8 cellular contexts compared by ENCODE assay signal in genomic region chr21:42496120-42496838, GRCh38. TPM values are rescaled to one million over a fixed set of nuclear protein-coding genes. Genes with fewer than 3 reads are reported as not detected.
DNase-seq lines count a peak whose midpoint lies in the region; ATAC-seq and TF ChIP-seq lines count a peak whose summit lies in the region.

Gene RSPH1, minus strand, starts transcription at chr21:42496224. Its CDS starts 38 bp downstream, at chr21:42496186.

- H3K9me3 Mint-ChIP-seq in activated T-helper 17 cell treated with anti-CD3 and anti-CD28 coated beads, Interleukin-2, amount 50 U/mL, for 72 hours, result no peaks in the 10 kb centered on the region
- no peaks in the 10 kb centered on the region for H3K9me3 Mint-ChIP-seq in naive B cell
- H3K9me3 Mint-ChIP-seq in stimulated activated effector memory CD8-positive, alpha-beta T cell treated with anti-CD3 and anti-CD28 coated beads, Interleukin-12 subunit alpha, Interleukin-12 subunit beta, amount 100 ng/mL, for 72 hours, result no peaks in the 10 kb centered on the region

- peak within 1 kb of the TSS; percentile 71 for H3K9ac ChIP-seq in fibroblast of lung (ENCODE audit: insufficient read depth, low read length)

- H3K27ac Mint-ChIP-seq in activated T-helper 17 cell treated with anti-CD3 and anti-CD28 coated beads, Interleukin-2, amount 50 U/mL, for 72 hours, result peak within 1 kb of the TSS; percentile 73
- peak within 1 kb of the TSS; percentile 92 to 99 (median 96) for H3K27ac Mint-ChIP-seq in naive B cell
- H3K27ac Mint-ChIP-seq in stimulated activated effector memory CD8-positive, alpha-beta T cell treated with anti-CD3 and anti-CD28 coated beads, Interleukin-12 subunit alpha, Interleukin-12 subunit beta, amount 100 ng/mL, for 72 hours, result peak within 1 kb of the TSS; percentile 91

- no peaks in the 10 kb centered on the region for H3K4me1 ChIP-seq in fibroblast of lung (ENCODE audit: control insufficient read depth, extremely low read depth, insufficient read depth, low read length)

- peak within 1 kb of the TSS; percentile 83 for H3K4me3 Mint-ChIP-seq in activated T-helper 17 cell treated with anti-CD3 and anti-CD28 coated beads, Interleukin-2, amount 50 U/mL, for 72 hours
- H3K4me3 Mint-ChIP-seq in naive B cell, result peak within 1 kb of the TSS; percentile 87 to 95 (median 93)
- H3K4me3 Mint-ChIP-seq in stimulated activated effector memory CD8-positive, alpha-beta T cell treated with anti-CD3 and anti-CD28 coated beads, Interleukin-12 subunit alpha, Interleukin-12 subunit beta, amount 100 ng/mL, for 72 hours, result peak within 1 kb of the TSS; percentile 88

- peak; percentile 98 for DNase-seq in EH (ENCODE audit: low read depth)
- peak; percentile 97 for DNase-seq in GOT3 (lab: John Stamatoyannopoulos, UW)
- DNase-seq in LHCN-M2 (ENCODE audit: low read depth), result peak; percentile 67
- peak; percentile 95 for DNase-seq in RPMI7951 (ENCODE audit: low read depth)
- DNase-seq in fibroblast of lung (ENCODE audit: low read depth in 2 of 2), result peak; percentile 96
- peak; percentile 99 for DNase-seq in naive B cell
- DNase-seq in stimulated activated effector memory CD8-positive, alpha-beta T cell treated with anti-CD3 and anti-CD28 coated beads, Interleukin-12 subunit alpha, Interleukin-12 subunit beta, amount 100 ng/mL, for 72 hours (ENCODE audit: low spot score in 2 of 2), result peak; percentile 95 to 99

- H3K79me2 ChIP-seq in fibroblast of lung (ENCODE audit: control insufficient read depth, insufficient read depth, low read length), result no peaks in the 10 kb centered on the region

- peak within 1 kb of the TSS; percentile 70 for H3K27ac ChIP-seq in fibroblast of lung (ENCODE audit: insufficient read depth, low read length)

- H3K4me2 ChIP-seq in fibroblast of lung (ENCODE audit: extremely low read depth, insufficient read depth, low read length), result peak within 1 kb of the TSS; percentile 96

- no peaks in the 10 kb centered on the region for H4K20me1 ChIP-seq in fibroblast of lung (ENCODE audit: control insufficient read depth, extremely low read depth, insufficient read depth, low read length)

- peak within 1 kb of the TSS; percentile 62 to 78 (median 72) for H3K4me3 ChIP-seq in fibroblast of lung (replicated peaks in 1 of 4; ENCODE audit: control extremely low read depth in 1 of 4, insufficient read depth in 1 of 4, low read depth in 3 of 4, low read length in 4 of 4)

- peaks cover 4% of the 10 kb centered on the region for H3K27me3 ChIP-seq in fibroblast of lung (ENCODE audit: control insufficient read depth, insufficient read depth, low read length)

- H3K36me3 Mint-ChIP-seq in activated T-helper 17 cell treated with anti-CD3 and anti-CD28 coated beads, Interleukin-2, amount 50 U/mL, for 72 hours (ENCODE audit: low read depth), result no peaks in the 10 kb centered on the region
- H3K36me3 Mint-ChIP-seq in naive B cell, result no peaks in the 10 kb centered on the region
- H3K36me3 Mint-ChIP-seq in stimulated activated effector memory CD8-positive, alpha-beta T cell treated with anti-CD3 and anti-CD28 coated beads, Interleukin-12 subunit alpha, Interleukin-12 subunit beta, amount 100 ng/mL, for 72 hours, result no peaks in the 10 kb centered on the region

- H2AFZ ChIP-seq in fibroblast of lung (ENCODE audit: low read length), result peak within 1 kb of the TSS; percentile 90

- H3K36me3 ChIP-seq in fibroblast of lung (ENCODE audit: control insufficient read depth, insufficient read depth, low read length), result no peaks in the 10 kb centered on the region

- peak; percentile 99 for ATAC-seq in activated T-helper 17 cell treated with anti-CD3 and anti-CD28 coated beads, Interleukin-2, amount 50 U/mL, for 72 hours (replicated peaks)
- ATAC-seq in naive B cell (ENCODE audit: low read depth in 2 of 2), result peak; percentile 92
- peak; percentile 99 for ATAC-seq in stimulated activated effector memory CD8-positive, alpha-beta T cell treated with anti-CD3 and anti-CD28 coated beads, Interleukin-12 subunit alpha, Interleukin-12 subunit beta, amount 100 ng/mL, for 72 hours

- H3K4me1 Mint-ChIP-seq in activated T-helper 17 cell treated with anti-CD3 and anti-CD28 coated beads, Interleukin-2, amount 50 U/mL, for 72 hours, result peaks cover 5% of the 10 kb centered on the region
- peaks cover 10 to 14% (median 13%) of the 10 kb centered on the region in 3 donors for H3K4me1 Mint-ChIP-seq in naive B cell
- H3K4me1 Mint-ChIP-seq in stimulated activated effector memory CD8-positive, alpha-beta T cell treated with anti-CD3 and anti-CD28 coated beads, Interleukin-12 subunit alpha, Interleukin-12 subunit beta, amount 100 ng/mL, for 72 hours, result peaks cover 16% of the 10 kb centered on the region

- no peaks in the 10 kb centered on the region for H3K27me3 Mint-ChIP-seq in activated T-helper 17 cell treated with anti-CD3 and anti-CD28 coated beads, Interleukin-2, amount 50 U/mL, for 72 hours
- H3K27me3 Mint-ChIP-seq in naive B cell, result peaks cover 0 to 5% (median 0%) of the 10 kb centered on the region in 3 donors

- no peak for TF ChIP-seq CTCF in fibroblast of lung (conservative IDR thresholded peaks at IDR 0.05 in 1 of 2, IDR thresholded peaks at IDR 0.05 in 1 of 2; ENCODE audit: low read depth in 1 of 2, low read length in 2 of 2)

- no peaks in the 10 kb centered on the region for H3K9me3 ChIP-seq in fibroblast of lung (ENCODE audit: control insufficient read depth, insufficient read depth, low read depth, low read length)

RNA-seq across cellular contexts. Expression of gene RSPH1, which starts in this region (rescaled TPM):
- total RNA-seq in LHCN-M2 (2014; rRNA removed) (not detected in 2 replicates), fibroblast of lung (not detected in 2 replicates)
- not detected for polyA plus RNA-seq in LHCN-M2 (2012)
- 0.12 TPM in 1 of 2 replicates, not detected in the other for total RNA-seq in RPMI7951 (2014; rRNA removed; shearing (Covaris generic))
- total RNA-seq in activated T-helper 17 cell treated with anti-CD3 and anti-CD28 coated beads, Interleukin-2, amount 50 U/mL, for 72 hours, result under 1 TPM in 1 of 2 donors, not detected in 1; 0.82 TPM
- polyA plus RNA-seq in fibroblast of lung (0.05 TPM in 1 of 2 replicates, not detected in the other), naive B cell (ENCODE audit: low read depth in 6 of 6) (not detected)
- 0.08 TPM in 1 of 2 replicates, not detected in the other for polyA plus RNA-seq in fibroblast of lung (2012)
- polyA minus RNA-seq in fibroblast of lung (ENCODE audit: low replicate concordance), result not detected in 2 replicates

Comparison
In these comparisons a context has a peak if more than half of its experiments do, and no peak if none do; other contexts are left out.
1. Peak in every context shown above with its lines: DNase-seq, ATAC-seq, H3K4me3 ChIP-seq and H3K27ac ChIP-seq.
2. Peak in DNase-seq in LHCN-M2; RNA of the gene not detected or under 1 TPM.
3. Peak in DNase-seq in RPMI7951; RNA of the gene not detected or under 1 TPM.
4. Peak in ATAC-seq in activated T-helper 17 cell treated with anti-CD3 and anti-CD28 coated beads, Interleukin-2, amount 50 U/mL, for 72 hours; RNA of the gene not detected or under 1 TPM.
5. Peak in DNase-seq, H3K4me3 ChIP-seq, H3K27ac ChIP-seq, H3K9ac ChIP-seq and H3K4me2 ChIP-seq in fibroblast of lung; RNA of the gene not detected or under 1 TPM.
6. Peak in DNase-seq and ATAC-seq in naive B cell; RNA of the gene not detected or under 1 TPM.